In the genomic region with DNA sequence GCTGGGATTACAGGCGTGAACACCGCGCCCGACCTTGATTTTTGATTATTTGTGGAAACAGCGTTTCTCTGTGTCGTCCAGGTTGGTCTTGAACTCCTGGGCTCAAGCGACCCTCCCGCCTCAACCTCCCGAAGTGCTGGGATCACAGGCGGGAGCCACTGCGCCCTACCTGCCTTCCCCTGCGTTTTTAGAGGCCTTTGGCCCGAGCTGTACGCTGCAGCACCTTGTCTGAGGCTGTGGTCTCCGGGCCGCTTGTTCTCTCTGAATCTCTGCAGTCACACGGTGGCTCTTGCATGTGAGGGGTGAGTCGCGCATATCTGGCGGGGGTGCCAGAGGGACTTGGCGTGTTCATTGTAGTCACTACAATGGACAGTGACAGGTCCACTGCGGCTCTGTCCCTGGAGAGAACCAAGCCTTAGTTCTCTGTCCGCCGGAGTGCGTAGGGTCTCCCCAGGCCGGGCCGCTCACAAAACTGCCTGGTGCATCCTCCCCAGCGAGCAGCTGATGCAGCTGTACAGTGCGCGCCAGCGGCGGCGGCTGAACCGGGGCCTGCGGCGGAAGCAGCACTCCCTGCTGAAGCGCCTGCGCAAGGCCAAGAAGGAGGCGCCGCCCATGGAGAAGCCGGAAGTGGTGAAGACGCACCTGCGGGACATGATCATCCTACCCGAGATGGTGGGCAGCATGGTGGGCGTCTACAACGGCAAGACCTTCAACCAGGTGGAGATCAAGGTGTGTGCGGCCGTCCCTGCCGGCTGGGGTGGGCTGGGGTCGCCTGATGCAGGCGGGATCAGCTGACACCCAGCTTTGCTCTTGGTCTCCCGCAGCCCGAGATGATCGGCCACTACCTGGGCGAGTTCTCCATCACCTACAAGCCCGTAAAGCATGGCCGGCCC, we compare ENCODE assay signal across 8 cellular contexts. TPM values are rescaled to one million over a fixed set of nuclear protein-coding genes. Genes with fewer than 3 reads are reported as not detected.
DNase-seq lines count a peak whose midpoint lies in the region; ATAC-seq and TF ChIP-seq lines count a peak whose summit lies in the region.
"Not testable (repeated sequence)": the region's sequence is repeated elsewhere in the genome, so short reads cannot be mapped to it uniquely, and the experiment has no call there.

No MANE protein-coding gene starts in this region.

- not testable (repeated sequence) for H3K27me3 ChIP-seq in RWPE2 (ENCODE audit: insufficient read depth, poor library complexity, severe bottlenecking); dorsolateral prefrontal cortex; hepatocyte

- not testable (repeated sequence) for H3K36me3 Mint-ChIP-seq in naive B cell
- peaks cover 52 to 57% of the 10 kb centered on the region in 2 donors for H3K36me3 Mint-ChIP-seq in stimulated activated naive B cell treated with anti-CD40 and anti-IgM and Interleukin-4, amounts not matched to agents 10 μg/mL and 1 μg/mL and 100 μg/mL, for 72 hours

- peak; percentile 19 for DNase-seq in HT-29 (ENCODE audit: low spot score)
- DNase-seq in RWPE2 (ENCODE audit: low spot score); dorsolateral prefrontal cortex; hepatocyte (ENCODE audit: low spot score); naive B cell; stimulated activated naive B cell treated with anti-CD40 and anti-IgM and Interleukin-4, amounts not matched to agents 10 μg/mL and 1 μg/mL and 100 μg/mL, for 72 hours: not testable (repeated sequence)
- DNase-seq in activated naive CD4-positive, alpha-beta T cell treated with Interleukin-2 at 50 U/mL for 16 hours = peak; percentile 29

- H3K9me3 ChIP-seq in RWPE2 (ENCODE audit: severe bottlenecking); hepatocyte (ENCODE audit: low read depth): not testable (repeated sequence)

- peak overlapping the region; percentile 56 to 99 (median 82) for H3K27ac Mint-ChIP-seq in naive B cell
- H3K27ac Mint-ChIP-seq in stimulated activated naive B cell treated with anti-CD40 and anti-IgM and Interleukin-4, amounts not matched to agents 10 μg/mL and 1 μg/mL and 100 μg/mL, for 72 hours = peak overlapping the region; percentile 100

- H2AFZ ChIP-seq in hepatocyte = not testable (repeated sequence)

- not testable (repeated sequence) for ATAC-seq in RWPE2 (ENCODE audit: low read depth); naive B cell (ENCODE audit: low read depth in 2 of 2); stimulated activated naive B cell treated with anti-CD40 and anti-IgM and Interleukin-4, amounts not matched to agents 10 μg/mL and 1 μg/mL and 100 μg/mL, for 72 hours (replicated peaks)

- not testable (repeated sequence) for H3K27me3 Mint-ChIP-seq in naive B cell; stimulated activated naive B cell treated with anti-CD40 and anti-IgM and Interleukin-4, amounts not matched to agents 10 μg/mL and 1 μg/mL and 100 μg/mL, for 72 hours

- not testable (repeated sequence) for H3K4me1 ChIP-seq in RWPE2 (ENCODE audit: insufficient read depth, poor library complexity, severe bottlenecking)
- peaks cover 14% of the 10 kb centered on the region for H3K4me1 ChIP-seq in hepatocyte (ENCODE audit: insufficient read depth)

- H3K4me1 Mint-ChIP-seq in naive B cell = peaks cover 12 to 31% (median 29%) of the 10 kb centered on the region in 3 donors
- peaks cover 27 to 46% of the 10 kb centered on the region in 2 donors for H3K4me1 Mint-ChIP-seq in stimulated activated naive B cell treated with anti-CD40 and anti-IgM and Interleukin-4, amounts not matched to agents 10 μg/mL and 1 μg/mL and 100 μg/mL, for 72 hours

- 85% methylated on average over 57 of the region's 57 CpGs for WGBS in hepatocyte (ENCODE audit: low lambda C conversion rate, missing lambda C conversion rate)

- H3K4me3 ChIP-seq in RWPE2 (ENCODE audit: severe bottlenecking) (peak overlapping the region; percentile 90), dorsolateral prefrontal cortex (peak overlapping the region in 56 of 59 donors; percentile 58 to 100 (median 88)), hepatocyte (peak overlapping the region; percentile 59)

- H3K9me2 ChIP-seq in hepatocyte (replicated peaks; ENCODE audit: insufficient read depth) = not testable (repeated sequence)

- H3K4me3 Mint-ChIP-seq in naive B cell = peak overlapping the region; percentile 97 to 100 (median 98)
- H3K4me3 Mint-ChIP-seq in stimulated activated naive B cell treated with anti-CD40 and anti-IgM and Interleukin-4, amounts not matched to agents 10 μg/mL and 1 μg/mL and 100 μg/mL, for 72 hours = peak overlapping the region; percentile 97 to 100

- peaks cover 44% of the 10 kb centered on the region for H3K36me3 ChIP-seq in RWPE2 (ENCODE audit: low read depth)
- not testable (repeated sequence) for H3K36me3 ChIP-seq in hepatocyte (replicated peaks; ENCODE audit: insufficient read depth, low read depth)

- intact Hi-C loops in dorsolateral prefrontal cortex (cut with DNase I) = loop anchor here (2.0 to 5.0 kb wide), 3 partner anchors 29 to 38 kb away; a partner anchor contains a TSS

- H3K79me2 ChIP-seq in hepatocyte = peaks cover 28% of the 10 kb centered on the region

- peak overlapping the region; percentile 98 for H3K27ac ChIP-seq in C4-2B
- H3K27ac ChIP-seq in RWPE2 (ENCODE audit: poor library complexity, severe bottlenecking) = peak overlapping the region; percentile 76
- peak overlapping the region in 8 of 59 donors; percentile 88 to 96 (median 94) for H3K27ac ChIP-seq in dorsolateral prefrontal cortex
- H3K27ac ChIP-seq in hepatocyte = not testable (repeated sequence)

- H4K20me1 ChIP-seq in hepatocyte (ENCODE audit: insufficient read depth, poor library complexity, severe bottlenecking) = peaks cover 41% of the 10 kb centered on the region

- not testable (repeated sequence) for TF ChIP-seq CTCF in C4-2B (conservative IDR thresholded peaks at IDR 0.05); RWPE2 (IDR thresholded peaks at IDR 0.05; ENCODE audit: poor library complexity, severe bottlenecking); dorsolateral prefrontal cortex (IDR thresholded peaks at IDR 0.05 in 54 of 56, conservative IDR thresholded peaks at IDR 0.05 in 2 of 56; ENCODE audit: low read depth in 1 of 56, partially characterized antibody in 56 of 56); hepatocyte (IDR thresholded peaks at IDR 0.05; ENCODE audit: poor library complexity)

- H3K4me2 ChIP-seq in hepatocyte = peak overlapping the region; percentile 98

- H3K9me3 Mint-ChIP-seq in naive B cell; stimulated activated naive B cell treated with anti-CD40 and anti-IgM and Interleukin-4, amounts not matched to agents 10 μg/mL and 1 μg/mL and 100 μg/mL, for 72 hours: not testable (repeated sequence)

RNA-seq across cellular contexts. Expression of a gene that starts 1.6 kb away (rescaled TPM):
- 2,135 and 2,483 TPM in 2 replicates for total RNA-seq in HT-29 (2014; rRNA removed; shearing (Covaris generic))
- total RNA-seq in dorsolateral prefrontal cortex (100 to 1,000 TPM; 343 to 670 (median 497) TPM), hepatocyte (1,556 and 1,885 TPM in 2 replicates)
- polyA plus RNA-seq in hepatocyte (938 and 950 TPM in 2 replicates), naive B cell (ENCODE audit: low read depth in 6 of 6) (1,000 to 10,000 TPM; 2,496 to 3,315 (median 3,022) TPM)

RNA-seq across cellular contexts. Expression of a gene that starts 10.2 kb away (rescaled TPM):
- 0.16 and 0.43 TPM in 2 replicates for total RNA-seq in HT-29 (2014; rRNA removed; shearing (Covaris generic))
- total RNA-seq in dorsolateral prefrontal cortex (100 to 1,000 TPM; 130 to 289 (median 183) TPM), hepatocyte (0.24 and 1.2 TPM in 2 replicates)
- polyA plus RNA-seq in hepatocyte (0.36 and 0.40 TPM in 2 replicates), naive B cell (ENCODE audit: low read depth in 6 of 6) (under 1 TPM in 1 of 6 donors, not detected in 5; 0.03 TPM)

RNA-seq across cellular contexts. Expression of a gene that starts 32.4 kb away (rescaled TPM):
- 223 and 234 TPM in 2 replicates for total RNA-seq in HT-29 (2014; rRNA removed; shearing (Covaris generic))
- total RNA-seq in dorsolateral prefrontal cortex = 100 to 1,000 TPM in 3 of 120 experiments, 10 to 100 TPM in 117; 46.4 to 115 (median 70.5) TPM
- total RNA-seq in hepatocyte = 42.4 and 46.8 TPM in 2 replicates
- polyA plus RNA-seq in hepatocyte = 35.8 and 37.9 TPM in 2 replicates
- polyA plus RNA-seq in naive B cell (ENCODE audit: low read depth in 6 of 6) = 1 to 10 TPM; 3.6 to 7.5 (median 6.2) TPM

RNA-seq across cellular contexts. Expression of a gene that starts 38.4 kb away (rescaled TPM):
- 0.26 and 0.97 TPM in 2 replicates for total RNA-seq in HT-29 (2014; rRNA removed; shearing (Covaris generic))
- total RNA-seq in dorsolateral prefrontal cortex (10 to 100 TPM; 30.0 to 91.1 (median 47.4) TPM), hepatocyte (121 and 122 TPM in 2 replicates)
- polyA plus RNA-seq in hepatocyte (148 and 170 TPM in 2 replicates), naive B cell (ENCODE audit: low read depth in 6 of 6) (10 to 100 TPM; 14.4 to 24.6 (median 15.7) TPM)

RNA-seq across cellular contexts. Expression of a gene that starts 39.2 kb away (rescaled TPM):
- 56.0 and 72.9 TPM in 2 replicates for total RNA-seq in HT-29 (2014; rRNA removed; shearing (Covaris generic))
- total RNA-seq in dorsolateral prefrontal cortex (10 to 100 TPM; 28.3 to 63.0 (median 35.2) TPM), hepatocyte (36.3 and 36.4 TPM in 2 replicates)
- polyA plus RNA-seq in hepatocyte (43.6 and 65.0 TPM in 2 replicates), naive B cell (ENCODE audit: low read depth in 6 of 6) (10 to 100 TPM; 39.0 to 78.2 (median 46.9) TPM)

Comparison
In these comparisons a context has a peak if more than half of its experiments do, and no peak if none do; other contexts are left out.
1. RNA of a gene that starts 10.2 kb away (total RNA-seq): 130 to 289 TPM in dorsolateral prefrontal cortex; 0.24 to 1.2 TPM in hepatocyte and 0.16 to 0.43 TPM in HT-29; every median in the first group is over 10 times any median in the second.
2. Peak in every context shown above with its lines, with median percentiles within 50 percentile points of each other: H3K4me3 ChIP-seq.